8 cellular contexts compared by ENCODE assay signal in the genomic region with DNA sequence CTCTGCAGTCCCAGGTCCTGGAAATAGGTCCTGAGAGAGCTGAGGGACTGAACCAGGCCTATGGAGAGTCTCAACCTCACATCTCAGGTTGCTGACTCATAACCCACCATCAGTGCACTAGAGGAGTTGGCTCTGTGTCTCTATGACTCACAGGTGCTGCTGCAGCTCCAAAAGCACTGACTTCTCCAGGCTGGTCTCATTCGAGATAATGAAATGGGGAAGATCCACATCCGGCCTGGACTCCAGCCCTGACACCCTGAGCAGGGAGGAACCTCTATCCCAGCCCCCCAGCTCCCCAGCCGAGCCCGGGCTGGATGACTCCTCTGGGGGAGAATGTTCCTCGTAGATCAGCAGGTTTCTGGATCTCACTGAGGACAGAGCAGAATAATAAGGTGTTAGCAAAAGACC. TPM values are rescaled to one million over a fixed set of nuclear protein-coding genes. Genes with fewer than 3 reads are reported as not detected.
DNase-seq lines count a peak whose midpoint lies in the region; ATAC-seq lines count a peak whose summit lies in the region.

No MANE protein-coding gene starts in this region.

- POLR2A ChIA-PET in naive thymus-derived CD8-positive, alpha-beta T cell (lab: Charles Lee), result no interaction called here

- H3K4me3 Mint-ChIP-seq in T-helper 2 cell treated with Interferon-gamma antibody and Interleukin-4, amounts not matched to agents 5 μg/mL and 100 μg/mL, for 36 hours, result no peak overlapping the region
- no peak overlapping the region for H3K4me3 Mint-ChIP-seq in naive thymus-derived CD8-positive, alpha-beta T cell

- no peaks in the 10 kb centered on the region for H3K27me3 Mint-ChIP-seq in T-helper 2 cell treated with Interferon-gamma antibody and Interleukin-4, amounts not matched to agents 5 μg/mL and 100 μg/mL, for 36 hours (ENCODE audit: low read depth)
- H3K27me3 Mint-ChIP-seq in naive thymus-derived CD8-positive, alpha-beta T cell, result no peaks in the 10 kb centered on the region

- DNase-seq in AG08395 (ENCODE audit: low spot score) (peak; percentile 98), iPS-NIHi7 (ENCODE audit: extremely low spot score) (peak; percentile 26), NCI-H2227 treated with DMSO at 0.1 percent for 48 hours (lab: John Stamatoyannopoulos, UW) (no peak)
- peak; percentile 40 for DNase-seq in T-helper 2 cell treated with Interferon-gamma antibody and Interleukin-4, amounts not matched to agents 5 μg/mL and 100 μg/mL, for 36 hours (ENCODE audit: low spot score)
- DNase-seq in naive thymus-derived CD8-positive, alpha-beta T cell, result no peak
- no peak for DNase-seq in effector CD8-positive, alpha-beta T cell (lab: John Stamatoyannopoulos, UW)

- no peak overlapping the region for H3K27ac Mint-ChIP-seq in T-helper 2 cell treated with Interferon-gamma antibody and Interleukin-4, amounts not matched to agents 5 μg/mL and 100 μg/mL, for 36 hours
- H3K27ac Mint-ChIP-seq in naive thymus-derived CD8-positive, alpha-beta T cell, result no peak overlapping the region

- ATAC-seq in GM18873 (IDR thresholded peaks at IDR 0.05; ENCODE audit: low FRiP score, unreplicated experiment), result peak; percentile 91
- peak; percentile 86 for ATAC-seq in HG03045 (IDR thresholded peaks at IDR 0.05; ENCODE audit: unreplicated experiment)
- ATAC-seq in naive thymus-derived CD8-positive, alpha-beta T cell, result no peak

- no peaks in the 10 kb centered on the region for H3K9me3 Mint-ChIP-seq in T-helper 2 cell treated with Interferon-gamma antibody and Interleukin-4, amounts not matched to agents 5 μg/mL and 100 μg/mL, for 36 hours
- peaks cover 0 to 4% (median 0%) of the 10 kb centered on the region in 9 donors for H3K9me3 Mint-ChIP-seq in naive thymus-derived CD8-positive, alpha-beta T cell

- H3K4me1 Mint-ChIP-seq in T-helper 2 cell treated with Interferon-gamma antibody and Interleukin-4, amounts not matched to agents 5 μg/mL and 100 μg/mL, for 36 hours (ENCODE audit: low read depth), result peaks cover 8% of the 10 kb centered on the region
- no peaks in the 10 kb centered on the region for H3K4me1 Mint-ChIP-seq in naive thymus-derived CD8-positive, alpha-beta T cell

- peaks cover 36% of the 10 kb centered on the region for H3K36me3 Mint-ChIP-seq in T-helper 2 cell treated with Interferon-gamma antibody and Interleukin-4, amounts not matched to agents 5 μg/mL and 100 μg/mL, for 36 hours (ENCODE audit: low read depth)
- peaks cover 19 to 83% (median 68%) of the 10 kb centered on the region in 3 donors for H3K36me3 Mint-ChIP-seq in naive thymus-derived CD8-positive, alpha-beta T cell

RNA-seq across cellular contexts. Expression of a gene that starts 35.5 kb away (rescaled TPM):
- total RNA-seq in naive thymus-derived CD8-positive, alpha-beta T cell, result not detected
- under 1 TPM in 1 of 3 donors, not detected in 2; 0.01 TPM for polyA plus RNA-seq in naive thymus-derived CD8-positive, alpha-beta T cell

Comparison
In these comparisons a context has a peak if more than half of its experiments do, and no peak if none do; other contexts are left out.
1. DNase-seq: peak in AG08395 (single experiment), T-helper 2 cell treated with Interferon-gamma antibody and Interleukin-4, amounts not matched to agents 5 μg/mL and 100 μg/mL, for 36 hours (single experiment) and iPS-NIHi7 (single experiment); none in naive thymus-derived CD8-positive, alpha-beta T cell (0 of 10), effector CD8-positive, alpha-beta T cell (single experiment) and NCI-H2227 treated with DMSO at 0.1 percent for 48 hours (single experiment).
2. ATAC-seq: peak in GM18873 (single experiment) and HG03045 (single experiment); none in naive thymus-derived CD8-positive, alpha-beta T cell (0 of 2).